In the genomic region with DNA sequence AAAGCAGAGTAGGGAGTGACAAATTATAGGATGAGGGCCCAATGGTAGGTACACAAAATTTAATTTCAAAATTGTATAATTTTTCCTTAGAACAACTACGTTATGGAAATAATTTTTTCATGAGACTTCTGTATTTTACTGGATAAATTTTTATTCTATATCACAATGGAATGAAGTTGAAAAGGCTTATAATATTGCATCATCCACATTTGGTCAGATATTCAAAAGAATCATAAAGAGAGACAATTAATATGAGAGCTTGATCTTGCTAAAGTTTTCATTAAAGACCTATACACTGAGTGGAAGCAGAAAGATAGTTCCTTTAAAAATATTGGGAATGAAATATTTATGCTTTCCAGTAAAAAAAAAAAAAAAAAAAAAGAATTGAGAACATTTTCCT, we compare ENCODE assay signal across 31 cellular contexts.
"Had no signal": no experiment of that assay in that cellular context is flagged by ENCODE, and none has a peak within 500 bp of the region (broad histone marks: within the 10 kb centered on the region; RNA-seq: fewer than 3 reads in every experiment).

No MANE protein-coding gene starts in this region.

- H3K27ac ChIP-seq: ascending aorta, brain microvascular endothelial cell, coronary artery, dorsolateral prefrontal cortex, esophagus muscularis mucosa, gastroesophageal sphincter, heart right ventricle, WERI-Rb-1 had no signal

- DNase-seq: activated B cell treated with CpG ODN at 0.5 μM for 24 hours; activated CD4-positive, alpha-beta T cell treated with anti-CD3 and anti-CD28 coated beads for 48 hours; activated CD4-positive, alpha-beta T cell treated with anti-CD3 and anti-CD28 coated beads, Interleukin-2, amount 50 U/mL, for 1 hour; activated CD4-positive, alpha-beta T cell treated with anti-CD3 and anti-CD28 coated beads, Interleukin-2, amount 50 U/mL, for 48 hours; activated CD8-positive, alpha-beta memory T cell treated with anti-CD3 and anti-CD28 coated beads for 24 hours; activated CD8-positive, alpha-beta T cell treated with anti-CD3 and anti-CD28 coated beads for 36 hours; activated gamma-delta T cell; activated naive CD4-positive, alpha-beta T cell; activated naive CD4-positive, alpha-beta T cell treated with anti-CD3 and anti-CD28 coated beads, Interleukin-2, amount 10 ng/mL, durations not matched to agents 7 days and 5 days; activated naive CD8-positive, alpha-beta T cell treated with anti-CD3 and anti-CD28 coated beads, Interleukin-2, amount 10 ng/mL, durations not matched to agents 7 days and 5 days; activated T-cell treated with anti-CD3 and anti-CD28 coated beads, Interleukin-2, amount 50 U/mL, for 4 hours; brain microvascular endothelial cell; dorsolateral prefrontal cortex; effector memory CD4-positive, alpha-beta T cell; erythroblast; foreskin melanocyte; heart right ventricle; T-helper 1 cell; T-helper 17 cell; T1000; WERI-Rb-1 had no signal

- H3K9me3 ChIP-seq: ascending aorta, esophagus muscularis mucosa, gastroesophageal sphincter, heart right ventricle had no signal

- ATAC-seq: activated CD4-positive, CD25-positive, alpha-beta regulatory T cell treated with anti-CD3 and anti-CD28 coated beads, Interleukin-2, amount 50 U/mL, for 24 hours; activated CD8-positive, alpha-beta T cell treated with anti-CD3 and anti-CD28 coated beads for 36 hours; activated naive CD4-positive, alpha-beta T cell treated with anti-CD3 and anti-CD28 coated beads, Interleukin-2, amount 50 U/mL, for 72 hours; activated T-cell treated with anti-CD3 and anti-CD28 coated beads, Interleukin-2, amount 50 U/mL, for 4 hours; gastroesophageal sphincter; heart right ventricle; T-helper 17 cell had no signal

- H3K36me3 ChIP-seq: ascending aorta, brain microvascular endothelial cell, esophagus muscularis mucosa, gastroesophageal sphincter, heart right ventricle, WERI-Rb-1 had no signal

- H3K27me3 Mint-ChIP-seq: activated B cell treated with CpG ODN at 0.5 μM for 24 hours; activated CD8-positive, alpha-beta T cell treated with anti-CD3 and anti-CD28 coated beads for 36 hours; activated naive CD4-positive, alpha-beta T cell treated with anti-CD3 and anti-CD28 coated beads, Interleukin-2, amount 10 ng/mL, durations not matched to agents 7 days and 5 days; activated naive CD8-positive, alpha-beta T cell treated with anti-CD3 and anti-CD28 coated beads, Interleukin-2, amount 10 ng/mL, durations not matched to agents 7 days and 5 days; central memory CD8-positive, alpha-beta T cell; dendritic cell treated with granulocyte-macrophage colony-stimulating factor and Interleukin-4, amounts not matched to agents 40 ng/mL and 50 ng/mL, for 4 days; T-helper 17 cell had no signal

- H3K27me3 ChIP-seq: ascending aorta, brain microvascular endothelial cell, dorsolateral prefrontal cortex, esophagus muscularis mucosa, gastroesophageal sphincter, heart right ventricle had no signal

- H3K4me3 ChIP-seq: ascending aorta, coronary artery, dorsolateral prefrontal cortex, esophagus muscularis mucosa, gastroesophageal sphincter, heart right ventricle had no signal

- H3K9me3 Mint-ChIP-seq: activated B cell treated with CpG ODN at 0.5 μM for 24 hours; activated CD8-positive, alpha-beta T cell treated with anti-CD3 and anti-CD28 coated beads for 36 hours; activated naive CD4-positive, alpha-beta T cell treated with anti-CD3 and anti-CD28 coated beads, Interleukin-2, amount 10 ng/mL, durations not matched to agents 7 days and 5 days; activated naive CD4-positive, alpha-beta T cell treated with anti-CD3 and anti-CD28 coated beads, Interleukin-2, amount 50 U/mL, for 72 hours; activated T-cell treated with anti-CD3 and anti-CD28 coated beads, Interleukin-2, amount 50 U/mL, for 4 hours; central memory CD8-positive, alpha-beta T cell; dendritic cell treated with granulocyte-macrophage colony-stimulating factor and Interleukin-4, amounts not matched to agents 40 ng/mL and 50 ng/mL, for 4 days; T-helper 2 cell treated with Interferon-gamma antibody and Interleukin-4, amounts not matched to agents 5 μg/mL and 100 μg/mL, for 36 hours had no signal

- FAIRE-seq: bronchial epithelial cell had no signal

- H3K27ac Mint-ChIP-seq: activated B cell treated with CpG ODN at 0.5 μM for 24 hours; activated CD8-positive, alpha-beta T cell treated with anti-CD3 and anti-CD28 coated beads for 36 hours; activated naive CD4-positive, alpha-beta T cell treated with anti-CD3 and anti-CD28 coated beads, Interleukin-2, amount 10 ng/mL, durations not matched to agents 7 days and 5 days; activated naive CD4-positive, alpha-beta T cell treated with anti-CD3 and anti-CD28 coated beads, Interleukin-2, amount 50 U/mL, for 72 hours; activated naive CD8-positive, alpha-beta T cell treated with anti-CD3 and anti-CD28 coated beads, Interleukin-2, amount 10 ng/mL, durations not matched to agents 7 days and 5 days; dendritic cell treated with granulocyte-macrophage colony-stimulating factor and Interleukin-4, amounts not matched to agents 40 ng/mL and 50 ng/mL, for 4 days; T-helper 17 cell; T-helper 2 cell treated with Interferon-gamma antibody and Interleukin-4, amounts not matched to agents 5 μg/mL and 100 μg/mL, for 36 hours had no signal

- H3K4me3 Mint-ChIP-seq: activated B cell treated with CpG ODN at 0.5 μM for 24 hours; activated CD8-positive, alpha-beta T cell treated with anti-CD3 and anti-CD28 coated beads for 36 hours; activated naive CD4-positive, alpha-beta T cell treated with anti-CD3 and anti-CD28 coated beads, Interleukin-2, amount 10 ng/mL, durations not matched to agents 7 days and 5 days; activated naive CD8-positive, alpha-beta T cell treated with anti-CD3 and anti-CD28 coated beads, Interleukin-2, amount 10 ng/mL, durations not matched to agents 7 days and 5 days; activated T-cell treated with anti-CD3 and anti-CD28 coated beads, Interleukin-2, amount 50 U/mL, for 4 hours; central memory CD8-positive, alpha-beta T cell; dendritic cell treated with granulocyte-macrophage colony-stimulating factor and Interleukin-4, amounts not matched to agents 40 ng/mL and 50 ng/mL, for 4 days; T-helper 17 cell; T-helper 2 cell treated with Interferon-gamma antibody and Interleukin-4, amounts not matched to agents 5 μg/mL and 100 μg/mL, for 36 hours had no signal
